ENCODE assay signal across 18 cellular contexts in genomic region chr18:49621851-49622351, GRCh38.
DNase-seq lines count a peak whose midpoint lies in the region; ATAC-seq, FAIRE-seq and TF ChIP-seq lines count a peak whose summit lies in the region.
"Had no signal": no experiment of that assay in that cellular context is flagged by ENCODE, and none has a peak within 500 bp of the region (broad histone marks: within the 10 kb centered on the region; RNA-seq: fewer than 3 reads in every experiment).

No MANE protein-coding gene starts in this region.

- peak; percentile 6 for ATAC-seq in foreskin keratinocyte
- no peak for ATAC-seq in HG02610 (IDR thresholded peaks at IDR 0.05; ENCODE audit: unreplicated experiment)
- ATAC-seq in left colon = no peak

- no peak for FAIRE-seq in GM12892 (lab: Jason Lieb, UNC)

- no peaks in the 10 kb centered on the region for H3K9me3 ChIP-seq in A673 (ENCODE audit: low read depth, low read length, poor library complexity, severe bottlenecking)
- H3K9me3 ChIP-seq: Peyer's patch had no signal

- CTCF ChIA-PET in A673 (lab: Charles Lee) = no interaction called here

- peaks cover 48% of the 10 kb centered on the region for H3K4me1 Mint-ChIP-seq in nephron

- H3K36me3 Mint-ChIP-seq in nephron (ENCODE audit: low read depth) = no peaks in the 10 kb centered on the region

- no TSS peak for BruUV-seq in A673 (replicated peaks; lab: Mats Ljungman, UMichigan)

- TF ChIP-seq POLR2A in GM12892 (IDR thresholded peaks at IDR 0.05; ENCODE audit: low read depth, low read length) = no peak

- peaks cover 6% of the 10 kb centered on the region for H3K27me3 Mint-ChIP-seq in nephron (ENCODE audit: low read depth)

- H3K4me3 Mint-ChIP-seq in nephron = no peak overlapping the region
- H3K4me3 Mint-ChIP-seq: CD8-positive, alpha-beta memory T cell; H9 had no signal

- POLR2A ChIA-PET in A673 (lab: Charles Lee; ENCODE audit: low non-redundant PET) = no interaction called here

- intact Hi-C loops in A673 (cut with micrococcal nuclease; ENCODE audit: unreplicated experiment) (no loop called here), left colon (cut with DNase I, micrococcal nuclease) (no loop called here)

- H3K27ac ChIP-seq in A673 (ENCODE audit: low read depth, low read length, poor library complexity, severe bottlenecking) (no peak overlapping the region), foreskin keratinocyte (peak overlapping the region; percentile 55)
- H3K27ac ChIP-seq: Peyer's patch had no signal

- TF ChIP-seq CTCF in A673 (conservative IDR thresholded peaks at IDR 0.05; ENCODE audit: low read depth, low read length) (no peak), foreskin keratinocyte (conservative IDR thresholded peaks at IDR 0.05) (no peak), nephron (IDR thresholded peaks at IDR 0.05; ENCODE audit: unreplicated experiment in 3 of 3) (no peak)

- H3K27me3 ChIP-seq in A673 (replicated peaks; ENCODE audit: insufficient read depth, low read depth, low read length, poor library complexity) = peaks cover 5% of the 10 kb centered on the region
- no peaks in the 10 kb centered on the region for H3K27me3 ChIP-seq in foreskin keratinocyte
- H3K27me3 ChIP-seq: Peyer's patch had no signal

- no peaks in the 10 kb centered on the region for H3K36me3 ChIP-seq in A673 (ENCODE audit: insufficient read depth, low read length, poor library complexity, severe bottlenecking)
- H3K36me3 ChIP-seq: Peyer's patch had no signal

- peak overlapping the region in 2 of 3 experiments; percentile 1 to 27 for H3K27ac Mint-ChIP-seq in nephron

- no peak overlapping the region for H3K4me3 ChIP-seq in A673 (ENCODE audit: low read depth, low read length, poor library complexity, severe bottlenecking)
- H3K4me3 ChIP-seq: Peyer's patch had no signal

- peak; percentile 46 for DNase-seq in A673 (ENCODE audit: low spot score)
- DNase-seq in M059J (ENCODE audit: low read depth) = peak; percentile 76
- peak in 1 of 2 donors; percentile 41 for DNase-seq in foreskin keratinocyte
- no peak for DNase-seq in left colon
- no peak for DNase-seq in GM12892 (ENCODE audit: insufficient read length)
- no peak for DNase-seq in ureter (ENCODE audit: low spot score)
- DNase-seq: CD8-positive, alpha-beta memory T cell; H9; IMR-90; Kasumi-1; NCI-H1417; NCI-H1930; NCI-H2171; NCI-H82; Peyer's patch; SIG-M5 had no signal

- no peaks in the 10 kb centered on the region for H3K9me3 Mint-ChIP-seq in nephron
- H3K9me3 Mint-ChIP-seq: CD8-positive, alpha-beta memory T cell; H9 had no signal

- H3K4me1 ChIP-seq in A673 (ENCODE audit: insufficient read depth, low read length, poor library complexity, severe bottlenecking) = no peaks in the 10 kb centered on the region
- H3K4me1 ChIP-seq in foreskin keratinocyte = peaks cover 30% of the 10 kb centered on the region

Comparison
In these comparisons a context has a peak if more than half of its experiments do, and no peak if none do; other contexts are left out.
1. DNase-seq: peak in A673 (single experiment) and M059J (single experiment); none in left colon (0 of 2), GM12892 (single experiment) and ureter (single experiment).